In genomic region chr1:1978690-1979481, GRCh38 we compare ENCODE assay signal across 13 cellular contexts. TPM values are rescaled to one million over a fixed set of nuclear protein-coding genes. Genes with fewer than 3 reads are reported as not detected.
"Had no signal": no experiment of that assay in that cellular context is flagged by ENCODE, and none has a peak within 500 bp of the region (broad histone marks: within the 10 kb centered on the region; RNA-seq: fewer than 3 reads in every experiment).

No MANE protein-coding gene starts in this region.

RNA-seq across cellular contexts. Expression of gene CFAP74, which starts 24.7 kb away (rescaled TPM):
- total RNA-seq: naive thymus-derived CD8-positive, alpha-beta T cell; natural killer cell treated with Interleukin-12 subunit alpha and Interleukin-12 subunit beta and Interleukin-15 and Interleukin-18, amount 100 ng/mL, for 72 hours; osteocyte; pancreas; posterior vena cava; pulmonary artery endothelial cell; right atrium auricular region; smooth muscle cell; suprapubic skin; transverse colon had no signal
- polyA plus RNA-seq: naive thymus-derived CD8-positive, alpha-beta T cell; smooth muscle cell had no signal

RNA-seq across cellular contexts. Expression of gene GABRD, which starts 40.3 kb away (rescaled TPM):
- total RNA-seq: naive thymus-derived CD8-positive, alpha-beta T cell; natural killer cell treated with Interleukin-12 subunit alpha and Interleukin-12 subunit beta and Interleukin-15 and Interleukin-18, amount 100 ng/mL, for 72 hours; omental fat pad; osteocyte; pulmonary artery endothelial cell; right atrium auricular region; sciatic nerve; smooth muscle cell; transverse colon had no signal
- polyA plus RNA-seq: naive thymus-derived CD8-positive, alpha-beta T cell; smooth muscle cell had no signal

RNA-seq across cellular contexts. Expression of gene TMEM52, which starts 59.8 kb away (rescaled TPM):
- total RNA-seq: osteocyte, posterior vena cava, ureter had no signal
